Comparison of ENCODE assay signal across 1 cellular context in the genomic region with DNA sequence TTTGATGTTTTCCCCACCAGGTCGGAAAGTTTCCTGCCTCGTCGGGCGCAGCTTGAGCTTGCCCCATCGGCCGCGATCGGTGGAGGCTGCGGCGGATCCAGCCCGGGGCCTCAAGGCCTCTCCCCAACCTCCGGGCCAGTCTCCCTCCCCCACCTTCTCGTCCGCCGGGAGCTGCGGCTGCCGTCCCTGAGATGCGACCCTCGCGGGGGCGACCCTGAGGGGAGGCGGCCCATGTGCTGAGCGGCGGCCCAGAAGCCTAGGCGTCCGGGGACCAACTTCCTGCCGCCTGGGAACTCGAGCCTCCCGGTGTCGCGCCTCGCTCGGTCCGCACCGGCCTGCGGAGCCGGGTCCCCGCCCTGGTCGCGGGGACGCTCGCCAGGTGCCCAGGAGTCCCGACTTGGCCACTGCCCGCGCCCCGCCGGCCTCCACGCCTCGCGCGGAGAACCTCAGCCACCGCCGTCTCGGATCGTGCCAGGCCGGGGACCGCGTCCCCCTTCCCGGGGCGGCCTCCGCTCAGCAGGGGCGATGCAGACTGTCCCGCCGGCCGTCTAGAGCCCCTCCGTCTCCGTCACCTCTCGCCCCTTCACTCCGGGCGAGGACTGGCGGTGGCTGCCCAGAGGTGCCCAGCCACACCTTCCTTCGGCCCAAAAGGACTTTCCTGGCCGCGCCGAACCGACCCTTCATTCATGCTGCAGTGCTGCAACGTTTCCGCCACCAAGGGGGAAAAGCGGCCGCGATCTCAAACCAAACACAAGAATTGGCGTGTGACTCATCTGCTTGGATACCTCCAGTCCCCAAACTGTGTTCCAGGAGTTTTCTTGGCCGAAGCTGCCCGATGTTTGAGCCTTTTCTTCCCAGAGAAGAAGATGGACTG.
A peak's percentile ranks its signal among the peaks of the same experiment; 100 is the strongest.
TF ChIP-seq lines count a peak whose summit lies in the region.

No MANE protein-coding gene starts in this region.

TF ChIP-seq in GM12878, 131 proteins besides CTCF, POLR2A, EP300 and RAD21 (continued from another document and continues in another):
- TF ChIP-seq ZNF687 (IDR thresholded peaks at IDR 0.05) = no peak
- TF ChIP-seq STAT1 (conservative IDR thresholded peaks at IDR 0.05) = no peak
- TF ChIP-seq, protein P1, sequence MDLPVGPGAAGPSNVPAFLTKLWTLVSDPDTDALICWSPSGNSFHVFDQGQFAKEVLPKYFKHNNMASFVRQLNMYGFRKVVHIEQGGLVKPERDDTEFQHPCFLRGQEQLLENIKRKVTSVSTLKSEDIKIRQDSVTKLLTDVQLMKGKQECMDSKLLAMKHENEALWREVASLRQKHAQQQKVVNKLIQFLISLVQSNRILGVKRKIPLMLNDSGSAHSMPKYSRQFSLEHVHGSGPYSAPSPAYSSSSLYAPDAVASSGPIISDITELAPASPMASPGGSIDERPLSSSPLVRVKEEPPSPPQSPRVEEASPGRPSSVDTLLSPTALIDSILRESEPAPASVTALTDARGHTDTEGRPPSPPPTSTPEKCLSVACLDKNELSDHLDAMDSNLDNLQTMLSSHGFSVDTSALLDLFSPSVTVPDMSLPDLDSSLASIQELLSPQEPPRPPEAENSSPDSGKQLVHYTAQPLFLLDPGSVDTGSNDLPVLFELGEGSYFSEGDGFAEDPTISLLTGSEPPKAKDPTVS (IDR thresholded peaks at IDR 0.05; ENCODE audit: low read depth, low read length) = no peak
- no peak for TF ChIP-seq HDAC6 (IDR thresholded peaks at IDR 0.05; ENCODE audit: unreplicated experiment)
- TF ChIP-seq BCLAF1 (IDR thresholded peaks at IDR 0.05) = no peak
- TF ChIP-seq NBN (IDR thresholded peaks at IDR 0.05) = 0 out of 2 replicates have a peak, but pooled peaks have one; percentile 5
- no peak for TF ChIP-seq NFIC (IDR thresholded peaks at IDR 0.05; ENCODE audit: low read depth, low read length)
- peak; percentile 43; the same call in 1 of the 2 replicates for TF ChIP-seq DPF2 (IDR thresholded peaks at IDR 0.05)
- TF ChIP-seq, protein P2, sequence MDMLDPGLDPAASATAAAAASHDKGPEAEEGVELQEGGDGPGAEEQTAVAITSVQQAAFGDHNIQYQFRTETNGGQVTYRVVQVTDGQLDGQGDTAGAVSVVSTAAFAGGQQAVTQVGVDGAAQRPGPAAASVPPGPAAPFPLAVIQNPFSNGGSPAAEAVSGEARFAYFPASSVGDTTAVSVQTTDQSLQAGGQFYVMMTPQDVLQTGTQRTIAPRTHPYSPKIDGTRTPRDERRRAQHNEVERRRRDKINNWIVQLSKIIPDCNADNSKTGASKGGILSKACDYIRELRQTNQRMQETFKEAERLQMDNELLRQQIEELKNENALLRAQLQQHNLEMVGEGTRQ (IDR thresholded peaks at IDR 0.05; ENCODE audit: borderline replicate concordance, low read depth, low read length) = no peak
- TF ChIP-seq SUZ12 (IDR thresholded peaks at IDR 0.05; ENCODE audit: unreplicated experiment) = no peak
- TF ChIP-seq POLR2AphosphoS5 (IDR thresholded peaks at IDR 0.05; ENCODE audit: low read length) = no peak
- no peak for TF ChIP-seq CBX5 (IDR thresholded peaks at IDR 0.05; ENCODE audit: low read depth)
- TF ChIP-seq, protein P3, sequence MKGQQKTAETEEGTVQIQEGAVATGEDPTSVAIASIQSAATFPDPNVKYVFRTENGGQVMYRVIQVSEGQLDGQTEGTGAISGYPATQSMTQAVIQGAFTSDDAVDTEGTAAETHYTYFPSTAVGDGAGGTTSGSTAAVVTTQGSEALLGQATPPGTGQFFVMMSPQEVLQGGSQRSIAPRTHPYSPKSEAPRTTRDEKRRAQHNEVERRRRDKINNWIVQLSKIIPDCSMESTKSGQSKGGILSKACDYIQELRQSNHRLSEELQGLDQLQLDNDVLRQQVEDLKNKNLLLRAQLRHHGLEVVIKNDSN (IDR thresholded peaks at IDR 0.05; ENCODE audit: borderline replicate concordance, extremely low read length, insufficient read depth, low read depth, low read length) = no peak
- no peak for TF ChIP-seq NR2C1 (IDR thresholded peaks at IDR 0.05)
- TF ChIP-seq NFYA (IDR thresholded peaks at IDR 0.05; ENCODE audit: borderline replicate concordance, low read depth, low read length) = no peak
- TF ChIP-seq RELB (IDR thresholded peaks at IDR 0.05; ENCODE audit: low read depth) = no peak
- no peak for TF ChIP-seq JUNB (IDR thresholded peaks at IDR 0.05)
- TF ChIP-seq BHLHE40 (IDR thresholded peaks at IDR 0.05; ENCODE audit: borderline replicate concordance in 1 of 2, low read depth in 2 of 2, low read length in 1 of 2) = 0 out of 4 replicates have a peak, but pooled peaks of 1 of the 2 experiments have one; percentile 10
- no peak for TF ChIP-seq YBX1 (IDR thresholded peaks at IDR 0.05)
- TF ChIP-seq ZBTB4 (CRISPR knock-in tag; IDR thresholded peaks at IDR 0.05) = no peak
- TF ChIP-seq RFX5 (IDR thresholded peaks at IDR 0.05; ENCODE audit: low read depth, low read length) = no peak
- no peak; the same call in 1 of the 2 replicates for TF ChIP-seq LARP7 (IDR thresholded peaks at IDR 0.05)
- no peak for TF ChIP-seq IRF4 (IDR thresholded peaks at IDR 0.05; ENCODE audit: low read depth, low read length)
- TF ChIP-seq CEBPZ (IDR thresholded peaks at IDR 0.05; ENCODE audit: low read depth, low read length) = no peak
- TF ChIP-seq BRCA1 (IDR thresholded peaks at IDR 0.05; ENCODE audit: low read depth, low read length) = no peak
- no peak for TF ChIP-seq JUND (IDR thresholded peaks at IDR 0.05; ENCODE audit: low read depth, low read length)
- TF ChIP-seq POU2F2 (IDR thresholded peaks at IDR 0.05; ENCODE audit: borderline replicate concordance, low read depth, low read length) = no peak
- TF ChIP-seq, protein P4, sequence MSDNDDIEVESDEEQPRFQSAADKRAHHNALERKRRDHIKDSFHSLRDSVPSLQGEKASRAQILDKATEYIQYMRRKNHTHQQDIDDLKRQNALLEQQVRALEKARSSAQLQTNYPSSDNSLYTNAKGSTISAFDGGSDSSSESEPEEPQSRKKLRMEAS (IDR thresholded peaks at IDR 0.05; ENCODE audit: low read depth, low read length) = no peak
- TF ChIP-seq TCF12 (IDR thresholded peaks at IDR 0.05; ENCODE audit: low read depth, low read length) = 0 out of 2 replicates have a peak, but pooled peaks have one; percentile 10
- no peak for TF ChIP-seq SUPT20H (IDR thresholded peaks at IDR 0.05; ENCODE audit: borderline replicate concordance, control insufficient read depth, low read depth, low read length)
- TF ChIP-seq MYC (IDR thresholded peaks at IDR 0.05; ENCODE audit: insufficient read depth, insufficient read length, insufficient replicate concordance, low read length, severe bottlenecking) = no peak
- TF ChIP-seq GATAD2B (conservative IDR thresholded peaks at IDR 0.05; ENCODE audit: low read depth) = peak; percentile 62
- TF ChIP-seq ZZZ3 (IDR thresholded peaks at IDR 0.05; ENCODE audit: control insufficient read depth, insufficient read length, low read depth) = no peak
